In the genomic region with DNA sequence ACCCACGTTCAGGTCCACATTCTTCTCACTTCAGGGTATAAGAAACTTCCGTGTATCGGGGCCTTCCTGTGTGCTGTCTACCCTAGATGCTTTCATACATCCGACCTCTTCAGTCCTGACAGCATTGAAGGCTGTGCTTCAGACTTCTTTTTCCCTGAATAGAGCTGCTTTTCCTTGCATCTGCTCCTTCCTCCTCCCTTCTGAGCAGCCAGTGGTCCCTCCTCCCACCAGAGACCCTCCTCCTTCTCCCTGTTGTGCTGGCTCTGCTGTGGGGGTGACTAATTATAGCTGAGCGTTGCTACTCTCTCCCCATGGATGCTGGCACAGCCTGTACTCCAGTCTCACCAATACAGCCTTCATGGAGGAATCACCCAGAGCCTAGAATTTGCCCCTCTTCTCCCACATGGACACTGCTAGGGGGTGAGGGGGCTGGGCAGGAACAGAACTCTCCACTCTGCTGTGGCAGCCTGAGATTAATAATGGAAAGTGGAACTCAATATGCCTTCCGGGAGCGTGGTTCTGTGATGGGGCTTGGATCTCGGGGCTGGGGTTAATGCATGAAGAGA, we compare ENCODE assay signal across 9 cellular contexts. TPM values are rescaled to one million over a fixed set of nuclear protein-coding genes. Genes with fewer than 3 reads are reported as not detected.
DNase-seq lines count a peak whose midpoint lies in the region; ATAC-seq and TF ChIP-seq lines count a peak whose summit lies in the region.
"Had no signal": no experiment of that assay in that cellular context is flagged by ENCODE, and none has a peak within 500 bp of the region (broad histone marks: within the 10 kb centered on the region; RNA-seq: fewer than 3 reads in every experiment).

No MANE protein-coding gene starts in this region.

- H3K4me3 Mint-ChIP-seq in activated T-helper 17 cell treated with anti-CD3 and anti-CD28 coated beads, Interleukin-2, amount 50 U/mL, for 72 hours: peak overlapping the region; percentile 99

- no peaks in the 10 kb centered on the region for H3K36me3 ChIP-seq in lower lobe of right lung
- H3K36me3 ChIP-seq: MG63 had no signal

- no peaks in the 10 kb centered on the region for H3K9me3 Mint-ChIP-seq in activated T-helper 17 cell treated with anti-CD3 and anti-CD28 coated beads, Interleukin-2, amount 50 U/mL, for 72 hours

- H3K9me3 ChIP-seq in lower lobe of right lung: no peaks in the 10 kb centered on the region
- H3K9me3 ChIP-seq: MG63 had no signal

- intact Hi-C loops in lower lobe of right lung (cut with DNase I): no loop called here

- POLR2A ChIA-PET in AG04449 (lab: Yijun Ruan, JAX): interaction anchor here (0.6 kb wide), 1 partner anchor 163 kb away, joined by 4 read pairs; no protein-coding TSS in a partner anchor

- H3K4me1 Mint-ChIP-seq in activated T-helper 17 cell treated with anti-CD3 and anti-CD28 coated beads, Interleukin-2, amount 50 U/mL, for 72 hours: peaks cover 24% of the 10 kb centered on the region

- CTCF ChIA-PET in AG04449 (lab: Yijun Ruan, JAX): interaction anchor here (0.7 to 6.1 kb wide), 10 partner anchors 10 to 197 kb away, joined by 3 to 48 read pairs (median 3); no protein-coding TSS in a partner anchor

- H3K36me3 Mint-ChIP-seq in activated T-helper 17 cell treated with anti-CD3 and anti-CD28 coated beads, Interleukin-2, amount 50 U/mL, for 72 hours (ENCODE audit: low read depth): peaks cover 18% of the 10 kb centered on the region

- DNase-seq in AG04449 (ENCODE audit: low read depth, low spot score) (no peak), GM12865 (ENCODE audit: low read depth) (no peak), lower lobe of right lung (peak; percentile 25), NCI-H187 treated with DMSO at 0.1 percent for 48 hours (lab: John Stamatoyannopoulos, UW) (no peak), activated gamma-delta T cell (lab: John Stamatoyannopoulos, UW) (no peak), iPS-NIHi7 (ENCODE audit: extremely low spot score) (no peak)
- DNase-seq: MG63 had no signal

- H3K27ac ChIP-seq in lower lobe of right lung: no peak overlapping the region

- H3K27me3 Mint-ChIP-seq in activated T-helper 17 cell treated with anti-CD3 and anti-CD28 coated beads, Interleukin-2, amount 50 U/mL, for 72 hours: peaks cover 3% of the 10 kb centered on the region

- H3K4me3 ChIP-seq in AG04449 (ENCODE audit: low read depth, low read length) (peak overlapping the region; percentile 66), GM12865 (ENCODE audit: low read depth, low read length) (peak overlapping the region; percentile 86), lower lobe of right lung (no peak overlapping the region)

- peaks cover 34% of the 10 kb centered on the region for H3K4me1 ChIP-seq in lower lobe of right lung

- H3K27ac Mint-ChIP-seq in activated T-helper 17 cell treated with anti-CD3 and anti-CD28 coated beads, Interleukin-2, amount 50 U/mL, for 72 hours: peak overlapping the region; percentile 94

- H3K27me3 ChIP-seq in lower lobe of right lung (ENCODE audit: low read depth): peaks cover 11% of the 10 kb centered on the region
- H3K27me3 ChIP-seq: MG63 had no signal

- ATAC-seq in activated T-helper 17 cell treated with anti-CD3 and anti-CD28 coated beads, Interleukin-2, amount 50 U/mL, for 72 hours (replicated peaks): no peak
- ATAC-seq in lower lobe of right lung: no peak
- ATAC-seq in HG03571 (IDR thresholded peaks at IDR 0.05; ENCODE audit: unreplicated experiment): no peak

- TF ChIP-seq CTCF in AG04449 (IDR thresholded peaks at IDR 0.05; ENCODE audit: insufficient read depth, low read length, missing control alignments): no peak
- TF ChIP-seq CTCF in GM12865 (IDR thresholded peaks at IDR 0.05; ENCODE audit: insufficient read depth, low read depth, low read length, missing control alignments): no peak
- no peak for TF ChIP-seq CTCF in lower lobe of right lung (IDR thresholded peaks at IDR 0.05)

RNA-seq across cellular contexts. Expression of a gene that starts 1.1 kb away (rescaled TPM):
- total RNA-seq in activated T-helper 17 cell treated with anti-CD3 and anti-CD28 coated beads, Interleukin-2, amount 50 U/mL, for 72 hours: 10 to 100 TPM in 1 of 2 donors, 1 to 10 TPM in 1; 3.5 to 15.7 TPM
- 2.8 TPM for total RNA-seq in lower lobe of right lung

RNA-seq across cellular contexts. Expression of a gene that starts 2.6 kb away (rescaled TPM):
- 100 to 1,000 TPM; 104 to 145 TPM for total RNA-seq in activated T-helper 17 cell treated with anti-CD3 and anti-CD28 coated beads, Interleukin-2, amount 50 U/mL, for 72 hours
- 67.7 TPM for total RNA-seq in lower lobe of right lung

RNA-seq across cellular contexts. Expression of a gene that starts 22.9 kb away (rescaled TPM):
- total RNA-seq in activated T-helper 17 cell treated with anti-CD3 and anti-CD28 coated beads, Interleukin-2, amount 50 U/mL, for 72 hours: 10 to 100 TPM; 31.7 to 39.5 TPM
- total RNA-seq in lower lobe of right lung: 33.1 TPM

RNA-seq across cellular contexts. Expression of a gene that starts 29.5 kb away (rescaled TPM):
- 10 to 100 TPM in 1 of 2 donors, 1 to 10 TPM in 1; 6.4 to 29.0 TPM for total RNA-seq in activated T-helper 17 cell treated with anti-CD3 and anti-CD28 coated beads, Interleukin-2, amount 50 U/mL, for 72 hours
- 12.4 TPM for total RNA-seq in lower lobe of right lung

RNA-seq across cellular contexts. Expression of a gene that starts 50.9 kb away (rescaled TPM):
- 1 to 10 TPM; 6.6 to 7.1 TPM for total RNA-seq in activated T-helper 17 cell treated with anti-CD3 and anti-CD28 coated beads, Interleukin-2, amount 50 U/mL, for 72 hours
- 14.9 TPM for total RNA-seq in lower lobe of right lung
